In the genomic region with DNA sequence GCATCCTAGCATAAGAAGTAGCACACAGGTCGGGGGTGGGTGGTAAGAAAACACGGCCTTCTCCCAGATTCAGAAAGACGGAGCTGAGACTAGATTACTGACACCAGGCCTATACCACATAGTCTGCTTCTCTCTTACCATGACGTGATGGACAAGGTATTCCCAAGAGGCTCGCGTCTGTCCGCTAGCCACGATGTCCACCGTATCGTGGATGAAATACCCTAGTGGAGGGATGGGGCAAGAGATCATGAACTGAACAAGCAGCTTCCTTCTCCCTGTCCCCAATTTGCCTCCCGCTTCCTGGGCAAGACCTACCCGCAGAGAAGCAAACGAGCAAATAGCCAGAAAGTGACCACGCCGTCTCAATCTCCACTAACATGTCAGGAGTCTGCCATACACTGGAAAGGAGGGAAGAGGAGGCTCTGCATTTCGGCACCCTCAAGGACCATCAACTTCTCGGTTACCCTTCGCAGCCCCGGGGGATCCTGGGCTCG, we compare ENCODE assay signal across 1 cellular context.
TF ChIP-seq lines count a peak whose summit lies in the region.

No MANE protein-coding gene starts in this region.

TF ChIP-seq in K562, 482 proteins besides CTCF, POLR2A, EP300 and RAD21 (continued from another document and continues in another):
- TF ChIP-seq ETV6 (IDR thresholded peaks at IDR 0.05; ENCODE audit: borderline replicate concordance in 1 of 2, low read depth in 2 of 2, low read length in 1 of 2) (no peak; a peak in 1 of 4 replicates), ETV6 (CRISPR knock-in tag; IDR thresholded peaks at IDR 0.05; ENCODE audit: borderline replicate concordance) (no peak), SMAD1 (IDR thresholded peaks at IDR 0.05; ENCODE audit: low read depth, low read length, partially characterized antibody) (no peak), SIRT6 (IDR thresholded peaks at IDR 0.05; ENCODE audit: low read depth, low read length) (no peak), PTBP1 (IDR thresholded peaks at IDR 0.05; ENCODE audit: low read depth, low read length) (0 out of 2 replicates have a peak, but pooled peaks have one; percentile 17), FOXP1 (CRISPR knock-in tag; IDR thresholded peaks at IDR 0.05) (no peak), RBM17 (IDR thresholded peaks at IDR 0.05; ENCODE audit: borderline replicate concordance, low read depth, low read length) (no peak), EWSR1 (IDR thresholded peaks at IDR 0.05; ENCODE audit: borderline replicate concordance, low read depth, partially characterized antibody) (no peak), ZNF778 (CRISPR knock-in tag; IDR thresholded peaks at IDR 0.05) (no peak), ZNF561 (CRISPR knock-in tag; conservative IDR thresholded peaks at IDR 0.05) (no peak), NFYB (IDR thresholded peaks at IDR 0.05; ENCODE audit: extremely low read depth, insufficient read length) (no peak), HMG20B (CRISPR knock-in tag; IDR thresholded peaks at IDR 0.05) (no peak), ARID2 (IDR thresholded peaks at IDR 0.05) (no peak), GABPB2 (CRISPR knock-in tag; conservative IDR thresholded peaks at IDR 0.05) (no peak), HNRNPL (IDR thresholded peaks at IDR 0.05; ENCODE audit: low read depth, low read length) (no peak), ZNF445 (CRISPR knock-in tag; IDR thresholded peaks at IDR 0.05; ENCODE audit: low read depth) (no peak), HDAC6 (IDR thresholded peaks at IDR 0.05; ENCODE audit: low read depth, low read length) (0 out of 2 replicates have a peak, but pooled peaks have one; percentile 29), MCM5 (IDR thresholded peaks at IDR 0.05; ENCODE audit: low read depth) (no peak), ZNF384 (IDR thresholded peaks at IDR 0.05; ENCODE audit: low read depth, low read length) (no peak), TBP (optimal IDR thresholded peaks at IDR 0.05; ENCODE audit: low read depth, low read length) (no peak), U2AF1 (optimal IDR thresholded peaks at IDR 0.05; ENCODE audit: low read depth, low read length) (no peak), GATAD2A (IDR thresholded peaks at IDR 0.05) (no peak), PHF21A (IDR thresholded peaks at IDR 0.05; ENCODE audit: borderline replicate concordance, low read depth) (no peak), ZNF146 (CRISPR knock-in tag; IDR thresholded peaks at IDR 0.05; ENCODE audit: unreplicated experiment) (no peak), CBX8 (IDR thresholded peaks at IDR 0.05; ENCODE audit: borderline replicate concordance, extremely low read depth, low read depth, low read length, poor library complexity, severe bottlenecking) (no peak), GTF2F1 (IDR thresholded peaks at IDR 0.05; ENCODE audit: low read depth, low read length) (no peak), HMG20A (CRISPR knock-in tag; conservative IDR thresholded peaks at IDR 0.05) (no peak), CHCHD3 (CRISPR knock-in tag; IDR thresholded peaks at IDR 0.05) (no peak), PCBP2 (IDR thresholded peaks at IDR 0.05; ENCODE audit: low read depth, low read length, poor library complexity, severe bottlenecking) (no peak), ZNF3 (CRISPR knock-in tag; IDR thresholded peaks at IDR 0.05) (no peak), HCFC1 (IDR thresholded peaks at IDR 0.05; ENCODE audit: low read depth, low read length) (no peak), DACH1 (IDR thresholded peaks at IDR 0.05; ENCODE audit: partially characterized antibody) (no peak), SPI1 (IDR thresholded peaks at IDR 0.05; ENCODE audit: borderline replicate concordance, low read depth, low read length) (no peak), ZBTB8A (IDR thresholded peaks at IDR 0.05; ENCODE audit: partially characterized antibody) (no peak), BRF1 (IDR thresholded peaks at IDR 0.05; ENCODE audit: borderline replicate concordance, extremely low read depth, insufficient read length) (no peak), ZNF184 (CRISPR knock-in tag; IDR thresholded peaks at IDR 0.05) (no peak), ZNF217 (CRISPR knock-in tag; IDR thresholded peaks at IDR 0.05) (no peak), RHOXF2B (CRISPR knock-in tag; conservative IDR thresholded peaks at IDR 0.05) (peak; percentile 60; the same call in 1 of the 2 replicates), RAD51 (IDR thresholded peaks at IDR 0.05; ENCODE audit: borderline replicate concordance, low read depth) (no peak; the same call in 1 of the 2 replicates), FOXM1 (IDR thresholded peaks at IDR 0.05; ENCODE audit: low read depth) (no peak), FOXM1 (CRISPR knock-in tag; IDR thresholded peaks at IDR 0.05; ENCODE audit: low read depth) (no peak; the same call in 1 of the 2 replicates), SMARCA4 (IDR thresholded peaks at IDR 0.05) (no peak), HDGF (IDR thresholded peaks at IDR 0.05) (no peak), PYGO2 (tag; IDR thresholded peaks at IDR 0.05) (no peak), TEAD1 (CRISPR knock-in tag; IDR thresholded peaks at IDR 0.05) (0 out of 4 replicates have a peak, but pooled peaks of 1 of the 2 experiments have one; percentile 57), PPARD (CRISPR knock-in tag; IDR thresholded peaks at IDR 0.05) (no peak), LARP7 (IDR thresholded peaks at IDR 0.05) (no peak), SMARCC2 (IDR thresholded peaks at IDR 0.05; ENCODE audit: low read depth) (no peak), PML (IDR thresholded peaks at IDR 0.05; ENCODE audit: low read length) (peak; percentile 56; the same call in 1 of the 2 replicates), TARDBP (IDR thresholded peaks at IDR 0.05) (no peak), YBX1 (IDR thresholded peaks at IDR 0.05) (no peak), MTA1 (IDR thresholded peaks at IDR 0.05; ENCODE audit: borderline replicate concordance) (no peak; the same call in 1 of the 2 replicates), ZNF589 (CRISPR knock-in tag; IDR thresholded peaks at IDR 0.05; ENCODE audit: low read depth) (no peak)
- TF ChIP-seq, protein P1, sequence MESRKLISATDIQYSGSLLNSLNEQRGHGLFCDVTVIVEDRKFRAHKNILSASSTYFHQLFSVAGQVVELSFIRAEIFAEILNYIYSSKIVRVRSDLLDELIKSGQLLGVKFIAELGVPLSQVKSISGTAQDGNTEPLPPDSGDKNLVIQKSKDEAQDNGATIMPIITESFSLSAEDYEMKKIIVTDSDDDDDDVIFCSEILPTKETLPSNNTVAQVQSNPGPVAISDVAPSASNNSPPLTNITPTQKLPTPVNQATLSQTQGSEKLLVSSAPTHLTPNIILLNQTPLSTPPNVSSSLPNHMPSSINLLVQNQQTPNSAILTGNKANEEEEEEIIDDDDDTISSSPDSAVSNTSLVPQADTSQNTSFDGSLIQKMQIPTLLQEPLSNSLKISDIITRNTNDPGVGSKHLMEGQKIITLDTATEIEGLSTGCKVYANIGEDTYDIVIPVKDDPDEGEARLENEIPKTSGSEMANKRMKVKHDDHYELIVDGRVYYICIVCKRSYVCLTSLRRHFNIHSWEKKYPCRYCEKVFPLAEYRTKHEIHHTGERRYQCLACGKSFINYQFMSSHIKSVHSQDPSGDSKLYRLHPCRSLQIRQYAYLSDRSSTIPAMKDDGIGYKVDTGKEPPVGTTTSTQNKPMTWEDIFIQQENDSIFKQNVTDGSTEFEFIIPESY (CRISPR knock-in tag; IDR thresholded peaks at IDR 0.05) = no peak
- TF ChIP-seq, protein P2, sequence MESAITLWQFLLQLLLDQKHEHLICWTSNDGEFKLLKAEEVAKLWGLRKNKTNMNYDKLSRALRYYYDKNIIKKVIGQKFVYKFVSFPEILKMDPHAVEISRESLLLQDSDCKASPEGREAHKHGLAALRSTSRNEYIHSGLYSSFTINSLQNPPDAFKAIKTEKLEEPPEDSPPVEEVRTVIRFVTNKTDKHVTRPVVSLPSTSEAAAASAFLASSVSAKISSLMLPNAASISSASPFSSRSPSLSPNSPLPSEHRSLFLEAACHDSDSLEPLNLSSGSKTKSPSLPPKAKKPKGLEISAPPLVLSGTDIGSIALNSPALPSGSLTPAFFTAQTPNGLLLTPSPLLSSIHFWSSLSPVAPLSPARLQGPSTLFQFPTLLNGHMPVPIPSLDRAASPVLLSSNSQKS (CRISPR knock-in tag; IDR thresholded peaks at IDR 0.05) = no peak
- TF ChIP-seq, protein P3, sequence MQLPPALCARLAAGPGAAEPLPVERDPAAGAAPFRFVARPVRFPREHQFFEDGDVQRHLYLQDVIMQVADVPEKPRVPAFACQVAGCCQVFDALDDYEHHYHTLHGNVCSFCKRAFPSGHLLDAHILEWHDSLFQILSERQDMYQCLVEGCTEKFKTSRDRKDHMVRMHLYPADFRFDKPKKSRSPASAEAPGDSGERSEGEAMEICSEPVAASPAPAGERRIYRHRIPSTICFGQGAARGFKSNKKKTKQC (CRISPR knock-in tag; IDR thresholded peaks at IDR 0.05) = no peak
- TF ChIP-seq, protein P4, sequence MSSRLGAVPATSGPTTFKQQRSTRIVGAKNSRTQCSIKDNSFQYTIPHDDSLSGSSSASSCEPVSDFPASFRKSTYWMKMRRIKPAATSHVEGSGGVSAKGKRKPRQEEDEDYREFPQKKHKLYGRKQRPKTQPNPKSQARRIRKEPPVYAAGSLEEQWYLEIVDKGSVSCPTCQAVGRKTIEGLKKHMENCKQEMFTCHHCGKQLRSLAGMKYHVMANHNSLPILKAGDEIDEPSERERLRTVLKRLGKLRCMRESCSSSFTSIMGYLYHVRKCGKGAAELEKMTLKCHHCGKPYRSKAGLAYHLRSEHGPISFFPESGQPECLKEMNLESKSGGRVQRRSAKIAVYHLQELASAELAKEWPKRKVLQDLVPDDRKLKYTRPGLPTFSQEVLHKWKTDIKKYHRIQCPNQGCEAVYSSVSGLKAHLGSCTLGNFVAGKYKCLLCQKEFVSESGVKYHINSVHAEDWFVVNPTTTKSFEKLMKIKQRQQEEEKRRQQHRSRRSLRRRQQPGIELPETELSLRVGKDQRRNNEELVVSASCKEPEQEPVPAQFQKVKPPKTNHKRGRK (tag; IDR thresholded peaks at IDR 0.05) = no peak
- TF ChIP-seq, protein P5, sequence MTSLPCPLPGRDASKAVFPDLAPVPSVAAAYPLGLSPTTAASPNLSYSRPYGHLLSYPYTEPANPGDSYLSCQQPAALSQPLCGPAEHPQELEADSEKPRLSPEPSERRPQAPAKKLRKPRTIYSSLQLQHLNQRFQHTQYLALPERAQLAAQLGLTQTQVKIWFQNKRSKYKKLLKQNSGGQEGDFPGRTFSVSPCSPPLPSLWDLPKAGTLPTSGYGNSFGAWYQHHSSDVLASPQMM (CRISPR knock-in tag; IDR thresholded peaks at IDR 0.05) = no peak
- TF ChIP-seq, protein P6, sequence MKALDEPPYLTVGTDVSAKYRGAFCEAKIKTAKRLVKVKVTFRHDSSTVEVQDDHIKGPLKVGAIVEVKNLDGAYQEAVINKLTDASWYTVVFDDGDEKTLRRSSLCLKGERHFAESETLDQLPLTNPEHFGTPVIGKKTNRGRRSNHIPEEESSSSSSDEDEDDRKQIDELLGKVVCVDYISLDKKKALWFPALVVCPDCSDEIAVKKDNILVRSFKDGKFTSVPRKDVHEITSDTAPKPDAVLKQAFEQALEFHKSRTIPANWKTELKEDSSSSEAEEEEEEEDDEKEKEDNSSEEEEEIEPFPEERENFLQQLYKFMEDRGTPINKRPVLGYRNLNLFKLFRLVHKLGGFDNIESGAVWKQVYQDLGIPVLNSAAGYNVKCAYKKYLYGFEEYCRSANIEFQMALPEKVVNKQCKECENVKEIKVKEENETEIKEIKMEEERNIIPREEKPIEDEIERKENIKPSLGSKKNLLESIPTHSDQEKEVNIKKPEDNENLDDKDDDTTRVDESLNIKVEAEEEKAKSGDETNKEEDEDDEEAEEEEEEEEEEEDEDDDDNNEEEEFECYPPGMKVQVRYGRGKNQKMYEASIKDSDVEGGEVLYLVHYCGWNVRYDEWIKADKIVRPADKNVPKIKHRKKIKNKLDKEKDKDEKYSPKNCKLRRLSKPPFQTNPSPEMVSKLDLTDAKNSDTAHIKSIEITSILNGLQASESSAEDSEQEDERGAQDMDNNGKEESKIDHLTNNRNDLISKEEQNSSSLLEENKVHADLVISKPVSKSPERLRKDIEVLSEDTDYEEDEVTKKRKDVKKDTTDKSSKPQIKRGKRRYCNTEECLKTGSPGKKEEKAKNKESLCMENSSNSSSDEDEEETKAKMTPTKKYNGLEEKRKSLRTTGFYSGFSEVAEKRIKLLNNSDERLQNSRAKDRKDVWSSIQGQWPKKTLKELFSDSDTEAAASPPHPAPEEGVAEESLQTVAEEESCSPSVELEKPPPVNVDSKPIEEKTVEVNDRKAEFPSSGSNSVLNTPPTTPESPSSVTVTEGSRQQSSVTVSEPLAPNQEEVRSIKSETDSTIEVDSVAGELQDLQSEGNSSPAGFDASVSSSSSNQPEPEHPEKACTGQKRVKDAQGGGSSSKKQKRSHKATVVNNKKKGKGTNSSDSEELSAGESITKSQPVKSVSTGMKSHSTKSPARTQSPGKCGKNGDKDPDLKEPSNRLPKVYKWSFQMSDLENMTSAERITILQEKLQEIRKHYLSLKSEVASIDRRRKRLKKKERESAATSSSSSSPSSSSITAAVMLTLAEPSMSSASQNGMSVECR (CRISPR knock-in tag; IDR thresholded peaks at IDR 0.05) = no peak
- TF ChIP-seq, protein P7, sequence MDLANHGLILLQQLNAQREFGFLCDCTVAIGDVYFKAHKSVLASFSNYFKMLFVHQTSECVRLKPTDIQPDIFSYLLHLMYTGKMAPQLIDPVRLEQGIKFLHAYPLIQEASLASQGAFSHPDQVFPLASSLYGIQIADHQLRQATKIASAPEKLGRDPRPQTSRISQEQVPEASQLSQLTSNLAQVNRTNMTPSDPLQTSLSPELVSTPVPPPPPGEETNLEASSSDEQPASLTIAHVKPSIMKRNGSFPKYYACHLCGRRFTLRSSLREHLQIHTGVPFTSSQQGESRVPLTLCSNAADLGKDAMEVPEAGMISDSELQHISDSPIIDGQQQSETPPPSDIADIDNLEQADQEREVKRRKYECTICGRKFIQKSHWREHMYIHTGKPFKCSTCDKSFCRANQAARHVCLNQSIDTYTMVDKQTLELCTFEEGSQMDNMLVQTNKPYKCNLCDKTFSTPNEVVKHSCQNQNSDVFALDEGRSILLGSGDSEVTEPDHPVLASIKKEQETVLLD (IDR thresholded peaks at IDR 0.05) = no peak
- TF ChIP-seq, protein P8, sequence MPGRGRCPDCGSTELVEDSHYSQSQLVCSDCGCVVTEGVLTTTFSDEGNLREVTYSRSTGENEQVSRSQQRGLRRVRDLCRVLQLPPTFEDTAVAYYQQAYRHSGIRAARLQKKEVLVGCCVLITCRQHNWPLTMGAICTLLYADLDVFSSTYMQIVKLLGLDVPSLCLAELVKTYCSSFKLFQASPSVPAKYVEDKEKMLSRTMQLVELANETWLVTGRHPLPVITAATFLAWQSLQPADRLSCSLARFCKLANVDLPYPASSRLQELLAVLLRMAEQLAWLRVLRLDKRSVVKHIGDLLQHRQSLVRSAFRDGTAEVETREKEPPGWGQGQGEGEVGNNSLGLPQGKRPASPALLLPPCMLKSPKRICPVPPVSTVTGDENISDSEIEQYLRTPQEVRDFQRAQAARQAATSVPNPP (IDR thresholded peaks at IDR 0.05; ENCODE audit: borderline replicate concordance, insufficient read depth, insufficient read length) = no peak
- TF ChIP-seq, protein P9, sequence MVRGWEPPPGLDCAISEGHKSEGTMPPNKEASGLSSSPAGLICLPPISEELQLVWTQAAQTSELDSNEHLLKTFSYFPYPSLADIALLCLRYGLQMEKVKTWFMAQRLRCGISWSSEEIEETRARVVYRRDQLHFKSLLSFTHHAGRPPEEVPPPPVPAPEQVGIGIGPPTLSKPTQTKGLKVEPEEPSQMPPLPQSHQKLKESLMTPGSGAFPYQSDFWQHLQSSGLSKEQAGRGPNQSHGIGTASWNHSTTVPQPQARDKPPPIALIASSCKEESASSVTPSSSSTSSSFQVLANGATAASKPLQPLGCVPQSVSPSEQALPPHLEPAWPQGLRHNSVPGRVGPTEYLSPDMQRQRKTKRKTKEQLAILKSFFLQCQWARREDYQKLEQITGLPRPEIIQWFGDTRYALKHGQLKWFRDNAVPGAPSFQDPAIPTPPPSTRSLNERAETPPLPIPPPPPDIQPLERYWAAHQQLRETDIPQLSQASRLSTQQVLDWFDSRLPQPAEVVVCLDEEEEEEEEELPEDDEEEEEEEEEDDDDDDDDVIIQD (CRISPR knock-in tag; IDR thresholded peaks at IDR 0.05) = no peak
